25 cellular contexts compared by ENCODE assay signal in genomic region chr12:98671459-98671858, GRCh38.
"Had no signal": no experiment of that assay in that cellular context is flagged by ENCODE, and none has a peak within 500 bp of the region (broad histone marks: within the 10 kb centered on the region; RNA-seq: fewer than 3 reads in every experiment).

No MANE protein-coding gene starts in this region.

- H3K4me1 ChIP-seq: adrenal gland, ascending aorta, left lung, right atrium auricular region, tibial nerve had no signal

- ATAC-seq: heart right ventricle; left lung; naive thymus-derived CD4-positive, alpha-beta T cell; SK-N-SH treated with all-trans-retinoic acid at 6 μM for 48 hours had no signal

- H3K27me3 Mint-ChIP-seq: activated naive CD8-positive, alpha-beta T cell treated with anti-CD3 and anti-CD28 coated beads for 36 hours; naive thymus-derived CD4-positive, alpha-beta T cell had no signal

- H3K27ac Mint-ChIP-seq: activated naive CD4-positive, alpha-beta T cell treated with anti-CD3 and anti-CD28 coated beads for 36 hours; activated naive CD8-positive, alpha-beta T cell treated with anti-CD3 and anti-CD28 coated beads for 36 hours; naive thymus-derived CD4-positive, alpha-beta T cell had no signal

- DNase-seq: activated CD4-positive, alpha-beta T cell treated with anti-CD3 and anti-CD28 coated beads for 4 hours; activated CD4-positive, alpha-beta T cell treated with anti-CD3 and anti-CD28 coated beads, Interleukin-2, amount 50 U/mL, for 4 hours; activated effector memory CD4-positive, alpha-beta T cell treated with Interleukin-2 at 50 U/mL for 16 hours; activated naive CD4-positive, alpha-beta T cell treated with anti-CD3 and anti-CD28 coated beads for 36 hours; activated naive CD8-positive, alpha-beta T cell treated with anti-CD3 and anti-CD28 coated beads for 36 hours; adrenal gland; central memory CD4-positive, alpha-beta T cell; dorsolateral prefrontal cortex; effector memory CD4-positive, alpha-beta T cell; erythroblast; foreskin fibroblast; heart right ventricle; kidney glomerular epithelial cell; left lung; naive thymus-derived CD4-positive, alpha-beta T cell; occipital lobe; spleen; stimulated activated naive CD4-positive, alpha-beta T cell treated with Interleukin-2 at 50 U/mL for 16 hours; T-helper 2 cell had no signal

- H3K27ac ChIP-seq: adrenal gland, ascending aorta, heart right ventricle, left lung, right atrium auricular region, spleen, tibial nerve, VCaP had no signal

- H3K4me3 ChIP-seq: adrenal gland, ascending aorta, dorsolateral prefrontal cortex, heart right ventricle, left lung, lung, right atrium auricular region, spleen, tibial nerve had no signal

- H3K27me3 ChIP-seq: adrenal gland, ascending aorta, dorsolateral prefrontal cortex, heart right ventricle, left lung, right atrium auricular region, spleen, tibial nerve had no signal

- H3K4me3 Mint-ChIP-seq: activated naive CD4-positive, alpha-beta T cell treated with anti-CD3 and anti-CD28 coated beads for 36 hours; activated naive CD8-positive, alpha-beta T cell treated with anti-CD3 and anti-CD28 coated beads for 36 hours; naive thymus-derived CD4-positive, alpha-beta T cell had no signal

- H3K9me3 ChIP-seq: adrenal gland, ascending aorta, heart right ventricle, left lung, right atrium auricular region, tibial nerve had no signal
